Comparison of ENCODE assay signal across 13 cellular contexts in genomic region chr6:166360243-166361079, GRCh38. TPM values are rescaled to one million over a fixed set of nuclear protein-coding genes. Genes with fewer than 3 reads are reported as not detected.
A peak's percentile ranks its signal among the peaks of the same experiment; 100 is the strongest.
DNase-seq lines count a peak whose midpoint lies in the region; ATAC-seq and TF ChIP-seq lines count a peak whose summit lies in the region.
"Had no signal": no experiment of that assay in that cellular context is flagged by ENCODE, and none has a peak within 500 bp of the region (broad histone marks: within the 10 kb centered on the region; RNA-seq: fewer than 3 reads in every experiment).

No MANE protein-coding gene starts in this region.

- BruUV-seq in A673 (replicated peaks; lab: Mats Ljungman, UMichigan), result no TSS peak

- peak overlapping the region in 10 of 11 experiments; percentile 10 to 46 (median 23); a peak in 13 of 22 replicates for H3K4me2 ChIP-seq in BLaER1 treated with 17β-estradiol and CSF1 and Interleukin-3, amounts not matched to agents 10 nM and 100 nM

- no peaks in the 10 kb centered on the region; a peak in 1 of 22 replicates for H4K20me1 ChIP-seq in BLaER1 treated with 17β-estradiol and CSF1 and Interleukin-3, amounts not matched to agents 10 nM and 100 nM

- intact Hi-C loops in right lobe of liver (cut with DNase I) (no loop called here), A673 (cut with micrococcal nuclease; ENCODE audit: unreplicated experiment) (no loop called here)

- POLR2A ChIA-PET in A673 (lab: Charles Lee; ENCODE audit: low non-redundant PET), result no interaction called here

- no peaks in the 10 kb centered on the region for H3K27me3 ChIP-seq in BLaER1 treated with 17β-estradiol and CSF1 and Interleukin-3, amounts not matched to agents 10 nM and 100 nM
- H3K27me3 ChIP-seq in right lobe of liver, result no peaks in the 10 kb centered on the region
- H3K27me3 ChIP-seq in A673 (replicated peaks; ENCODE audit: insufficient read depth, low read depth, low read length, poor library complexity), result peaks cover 3% of the 10 kb centered on the region
- H3K27me3 ChIP-seq: tibial nerve had no signal

- 21% methylated on average over 8 of the region's 8 CpGs for WGBS in right lobe of liver (ENCODE audit: insufficient coverage, low coverage, low lambda C conversion rate, missing lambda C conversion rate)

- 0 out of 22 replicates have a peak overlapping the region, but pooled peaks of 1 of the 11 experiments have one; percentile 3 for H3K27ac ChIP-seq in BLaER1 treated with 17β-estradiol and CSF1 and Interleukin-3, amounts not matched to agents 10 nM and 100 nM
- H3K27ac ChIP-seq in right lobe of liver (peak overlapping the region; percentile 47 to 71 (median 67)), A673 (ENCODE audit: low read depth, low read length, poor library complexity, severe bottlenecking) (no peak overlapping the region)

- ATAC-seq in right lobe of liver, result peak; percentile 67 to 93 (median 84)
- ATAC-seq in HG03521 (IDR thresholded peaks at IDR 0.05; ENCODE audit: unreplicated experiment), result no peak

- H3K4me3 ChIP-seq in BLaER1 treated with 17β-estradiol and CSF1 and Interleukin-3, amounts not matched to agents 10 nM and 100 nM, result no peak overlapping the region
- H3K4me3 ChIP-seq in NB4 (ENCODE audit: low read depth, low read length) (peak overlapping the region; percentile 48), choroid plexus epithelial cell (ENCODE audit: low read depth, low read length) (no peak overlapping the region), right lobe of liver (no peak overlapping the region), A673 (ENCODE audit: low read depth, low read length, poor library complexity, severe bottlenecking) (no peak overlapping the region)
- H3K4me3 ChIP-seq: tibial nerve had no signal

- peaks cover 17 to 25% (median 21%) of the 10 kb centered on the region in 11 experiments; a peak in 18 of 22 replicates for H3K36me3 ChIP-seq in BLaER1 treated with 17β-estradiol and CSF1 and Interleukin-3, amounts not matched to agents 10 nM and 100 nM
- peaks cover 0 to 23% (median 11%) of the 10 kb centered on the region in 4 donors for H3K36me3 ChIP-seq in right lobe of liver
- no peaks in the 10 kb centered on the region for H3K36me3 ChIP-seq in A673 (ENCODE audit: insufficient read depth, low read length, poor library complexity, severe bottlenecking)

- TF ChIP-seq CTCF in NB4 (IDR thresholded peaks at IDR 0.05; ENCODE audit: low read depth, low read length) (no peak), choroid plexus epithelial cell (conservative IDR thresholded peaks at IDR 0.05; ENCODE audit: low read depth, low read length) (no peak), right lobe of liver (IDR thresholded peaks at IDR 0.05) (no peak), A673 (conservative IDR thresholded peaks at IDR 0.05; ENCODE audit: low read depth, low read length) (no peak)

- DNase-seq in NB4 (ENCODE audit: low read depth) (peak; percentile 82), choroid plexus epithelial cell (ENCODE audit: low read depth) (peak; percentile 74), right lobe of liver (peak in 2 of 3 donors; percentile 75 to 80), NCI-H524 (lab: John Stamatoyannopoulos, UW) (no peak), NCI-H2196 treated with DMSO at 0.1 percent for 48 hours (lab: John Stamatoyannopoulos, UW; ENCODE audit: unreplicated experiment) (no peak), A673 (ENCODE audit: low spot score) (no peak)
- DNase-seq: activated CD4-positive, alpha-beta T cell treated with anti-CD3 and anti-CD28 coated beads for 4 hours; activated gamma-delta T cell; NCI-H2081 had no signal

- H3K9ac ChIP-seq in BLaER1 treated with 17β-estradiol and CSF1 and Interleukin-3, amounts not matched to agents 10 nM and 100 nM, result no peak overlapping the region

- H3K4me1 ChIP-seq in BLaER1 treated with 17β-estradiol and CSF1 and Interleukin-3, amounts not matched to agents 10 nM and 100 nM, result peaks cover 13 to 31% (median 28%) of the 10 kb centered on the region in 10 experiments
- H3K4me1 ChIP-seq in right lobe of liver (peaks cover 0 to 26% (median 10%) of the 10 kb centered on the region in 4 donors), A673 (ENCODE audit: insufficient read depth, low read length, poor library complexity, severe bottlenecking) (peaks cover 4% of the 10 kb centered on the region)

- peaks cover 0 to 13% (median 7%) of the 10 kb centered on the region in 11 experiments; a peak in 8 of 22 replicates for H3K9me3 ChIP-seq in BLaER1 treated with 17β-estradiol and CSF1 and Interleukin-3, amounts not matched to agents 10 nM and 100 nM (replicated peaks in 1 of 11)
- H3K9me3 ChIP-seq in right lobe of liver, result no peaks in the 10 kb centered on the region
- H3K9me3 ChIP-seq in A673 (ENCODE audit: low read depth, low read length, poor library complexity, severe bottlenecking), result no peaks in the 10 kb centered on the region
- H3K9me3 ChIP-seq: tibial nerve had no signal

- CTCF ChIA-PET in A673 (lab: Charles Lee), result no interaction called here

- TF ChIP-seq POLR2A in NB4 (IDR thresholded peaks at IDR 0.05; ENCODE audit: extremely low read depth, insufficient read length) (no peak), right lobe of liver (IDR thresholded peaks at IDR 0.05) (no peak)

RNA-seq across cellular contexts. Expression of gene SFT2D1, which starts 18.1 kb away (rescaled TPM):
- total RNA-seq in right lobe of liver, result 10 to 100 TPM in 5 of 6 experiments, 1 to 10 TPM in 1; 6.7 to 14.0 (median 12.8) TPM
- total RNA-seq in A673 (2021), result 52.8 and 62.0 TPM in 2 replicates

RNA-seq across cellular contexts. Expression of gene MPC1, which starts 22.3 kb away (rescaled TPM):
- total RNA-seq in right lobe of liver, result 100 to 1,000 TPM; 102 to 298 (median 180) TPM
- total RNA-seq in A673 (2021), result 34.9 and 35.9 TPM in 2 replicates

RNA-seq across cellular contexts. Expression of gene PRR18, which starts 52.3 kb away (rescaled TPM):
- 1 to 10 TPM in 4 of 6 experiments, under 1 TPM in 2; 0.39 to 3.6 (median 1.6) TPM for total RNA-seq in right lobe of liver
- 0.17 and 0.50 TPM in 2 replicates for total RNA-seq in A673 (2021)
- total RNA-seq: B cell had no signal

Comparison
In these comparisons a context has a peak if more than half of its experiments do, and no peak if none do; other contexts are left out.
1. DNase-seq: peak in NB4 (single experiment), choroid plexus epithelial cell (single experiment) and right lobe of liver (2 of 3); none in NCI-H524 (0 of 2), NCI-H2196 treated with DMSO at 0.1 percent for 48 hours (single experiment) and A673 (single experiment).